In the genomic region with DNA sequence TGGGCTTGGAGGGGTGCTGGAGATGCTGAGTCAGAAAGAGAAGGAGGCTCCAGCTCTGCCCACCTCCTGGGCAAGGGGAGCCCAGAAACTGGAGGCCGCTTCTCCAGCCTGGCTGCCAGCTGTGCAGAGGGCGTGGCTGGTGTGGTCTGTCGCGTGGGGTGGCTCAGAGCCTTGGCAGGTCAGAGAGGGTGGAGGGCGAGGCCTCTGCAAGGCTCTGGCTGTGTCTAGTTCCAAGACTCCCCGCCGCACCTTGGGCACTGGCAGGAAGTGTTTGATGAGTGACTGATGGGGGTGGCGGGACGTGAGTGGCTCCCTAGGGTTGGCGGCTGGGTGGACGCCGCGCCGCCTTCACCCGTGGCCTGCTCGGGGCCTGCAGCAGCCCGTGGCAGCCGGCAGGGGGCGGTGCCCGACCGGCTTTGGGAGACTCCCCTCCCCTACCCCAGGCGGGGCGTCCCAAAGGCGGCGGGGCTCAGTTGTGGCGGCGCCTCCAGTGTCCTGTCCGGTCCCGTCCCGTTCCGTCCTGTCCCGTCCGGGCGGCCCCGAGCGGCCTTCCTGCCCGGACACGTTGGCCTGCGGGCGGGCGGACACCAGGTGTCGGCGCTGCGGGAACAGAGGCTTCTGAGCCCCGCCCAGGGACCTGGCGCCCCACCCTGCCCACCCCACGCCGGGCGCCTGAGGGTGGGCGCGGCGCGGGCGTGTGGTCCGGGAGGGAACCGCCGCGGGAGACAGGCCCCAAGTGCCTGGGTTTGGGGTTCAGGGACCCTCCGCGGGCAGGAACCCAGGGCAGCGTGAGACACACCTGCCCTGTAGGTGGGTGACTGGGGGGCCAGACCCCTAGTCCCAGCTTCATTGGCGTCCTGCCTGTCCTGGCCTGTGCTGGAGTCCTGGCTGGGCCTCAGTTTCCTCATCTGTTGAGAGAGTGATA, we compare ENCODE assay signal across 8 cellular contexts. TPM values are rescaled to one million over a fixed set of nuclear protein-coding genes. Genes with fewer than 3 reads are reported as not detected.
A peak's percentile ranks its signal among the peaks of the same experiment; 100 is the strongest.
DNase-seq lines count a peak whose midpoint lies in the region; ATAC-seq, FAIRE-seq and TF ChIP-seq lines count a peak whose summit lies in the region.

No MANE protein-coding gene starts in this region.

- H3K27ac Mint-ChIP-seq in activated naive CD8-positive, alpha-beta T cell treated with anti-CD3 and anti-CD28 coated beads, Interleukin-2, amount 50 U/mL, for 24 hours: no peak overlapping the region

- no peak for TF ChIP-seq POLR2A in H54 (IDR thresholded peaks at IDR 0.05; ENCODE audit: low read depth, low read length)

- peak overlapping the region in 1 of 3 donors; percentile 60 for H3K9ac ChIP-seq in skeletal muscle tissue (ENCODE audit: low read depth in 1 of 3, low read length in 3 of 3)

- DNase-seq in H54 (ENCODE audit: insufficient read length, low spot score) (peak; percentile 79), SW480 (ENCODE audit: low spot score) (peak; percentile 89), hepatic stellate cell (ENCODE audit: low spot score) (peak; percentile 80), NCI-H446 (lab: John Stamatoyannopoulos, UW) (no peak)
- peak; percentile 71 for DNase-seq in activated naive CD8-positive, alpha-beta T cell treated with anti-CD3 and anti-CD28 coated beads, Interleukin-2, amount 50 U/mL, for 24 hours

- peak overlapping the region; percentile 99 for H3K27ac ChIP-seq in ACC112 (ENCODE audit: low read depth, low read length)
- H3K27ac ChIP-seq in skeletal muscle tissue (ENCODE audit: low read depth, low read length): no peak overlapping the region

- no peaks in the 10 kb centered on the region for H3K79me2 ChIP-seq in ACC112 (ENCODE audit: control insufficient read depth, insufficient read depth, low read length, unreplicated experiment)

- no peak for FAIRE-seq in H54 (lab: Jason Lieb, UNC)

- peak; percentile 73 for ATAC-seq in activated naive CD8-positive, alpha-beta T cell treated with anti-CD3 and anti-CD28 coated beads, Interleukin-2, amount 50 U/mL, for 24 hours
- ATAC-seq in HG03520 (IDR thresholded peaks at IDR 0.05; ENCODE audit: unreplicated experiment): no peak

- H3K4me1 ChIP-seq in ACC112 (ENCODE audit: control insufficient read depth, insufficient read depth, low read length, unreplicated experiment) (peaks cover 55% of the 10 kb centered on the region), skeletal muscle tissue (ENCODE audit: control insufficient read depth in 3 of 3, insufficient read depth in 3 of 3, low read length in 3 of 3) (peaks cover 19 to 36% (median 27%) of the 10 kb centered on the region in 3 donors)

- peaks cover 13% of the 10 kb centered on the region for H3K4me1 Mint-ChIP-seq in activated naive CD8-positive, alpha-beta T cell treated with anti-CD3 and anti-CD28 coated beads, Interleukin-2, amount 50 U/mL, for 24 hours

- H3K4me3 ChIP-seq in ACC112 (ENCODE audit: low read depth, low read length): peak overlapping the region; percentile 33; the same call in 1 of the 2 replicates
- H3K4me3 ChIP-seq in skeletal muscle tissue (ENCODE audit: low read length in 3 of 3): peak overlapping the region in 2 of 3 donors; percentile 45 to 46

- H3K36me3 Mint-ChIP-seq in activated naive CD8-positive, alpha-beta T cell treated with anti-CD3 and anti-CD28 coated beads, Interleukin-2, amount 50 U/mL, for 24 hours (ENCODE audit: low read depth): no peaks in the 10 kb centered on the region

- H3K4me3 Mint-ChIP-seq in activated naive CD8-positive, alpha-beta T cell treated with anti-CD3 and anti-CD28 coated beads, Interleukin-2, amount 50 U/mL, for 24 hours: no peak overlapping the region

- H3K27me3 Mint-ChIP-seq in activated naive CD8-positive, alpha-beta T cell treated with anti-CD3 and anti-CD28 coated beads, Interleukin-2, amount 50 U/mL, for 24 hours: peaks cover 7% of the 10 kb centered on the region

- no peaks in the 10 kb centered on the region for H3K9me3 ChIP-seq in skeletal muscle tissue (ENCODE audit: control insufficient read depth in 3 of 3, low read length in 3 of 3)

- H3K36me3 ChIP-seq in ACC112 (ENCODE audit: insufficient read depth, low read length) (no peaks in the 10 kb centered on the region), skeletal muscle tissue (ENCODE audit: control insufficient read depth in 3 of 3, insufficient read depth in 3 of 3, low read length in 3 of 3) (no peaks in the 10 kb centered on the region)

- H3K9me3 Mint-ChIP-seq in activated naive CD8-positive, alpha-beta T cell treated with anti-CD3 and anti-CD28 coated beads, Interleukin-2, amount 50 U/mL, for 24 hours: no peaks in the 10 kb centered on the region

- H2AFZ ChIP-seq in ACC112 (ENCODE audit: low read length, unreplicated experiment): peak overlapping the region; percentile 14

- H3K27me3 ChIP-seq in ACC112 (ENCODE audit: insufficient read depth, low read length) (no peaks in the 10 kb centered on the region), skeletal muscle tissue (ENCODE audit: control insufficient read depth in 3 of 3, insufficient read depth in 3 of 3, low read length in 3 of 3) (peaks cover 0 to 4% (median 0%) of the 10 kb centered on the region in 3 donors)

RNA-seq across cellular contexts. Expression of gene KRT80, which starts 39.7 kb away (rescaled TPM):
- 0.52 TPM for total RNA-seq in skeletal muscle tissue

Comparison
In these comparisons a context has a peak if more than half of its experiments do, and no peak if none do; other contexts are left out.
1. DNase-seq: peak in H54 (single experiment), SW480 (single experiment), activated naive CD8-positive, alpha-beta T cell treated with anti-CD3 and anti-CD28 coated beads, Interleukin-2, amount 50 U/mL, for 24 hours (single experiment) and hepatic stellate cell (single experiment); none in NCI-H446 (0 of 2).